In genomic region chr11:111975076-111975806, GRCh38 we compare ENCODE assay signal across 11 cellular contexts. TPM values are rescaled to one million over a fixed set of nuclear protein-coding genes. Genes with fewer than 3 reads are reported as not detected.
A peak's percentile ranks its signal among the peaks of the same experiment; 100 is the strongest.
DNase-seq lines count a peak whose midpoint lies in the region; ATAC-seq, FAIRE-seq and TF ChIP-seq lines count a peak whose summit lies in the region.
"Had no signal": no experiment of that assay in that cellular context is flagged by ENCODE, and none has a peak within 500 bp of the region (broad histone marks: within the 10 kb centered on the region; RNA-seq: fewer than 3 reads in every experiment).

No MANE protein-coding gene starts in this region.

- CTCF ChIA-PET in K562 (lab: Yijun Ruan, JAX; ENCODE audit: low intra/inter-chr PET ratio), result no interaction called here

- H3K27ac ChIP-seq in K562 (ENCODE audit: extremely low read depth, low read depth, low read length), result no peak overlapping the region
- peak overlapping the region; percentile 20 to 95 (median 88) for H3K27ac ChIP-seq in transverse colon
- H3K27ac ChIP-seq in SJCRH30, result no peak overlapping the region

- H3K4me3 ChIP-seq in K562 (no peak overlapping the region), transverse colon (no peak overlapping the region), SJCRH30 (no peak overlapping the region)
- H3K4me3 ChIP-seq: suprapubic skin had no signal

- in situ Hi-C loops in K562 (cut with MboI) (loop anchor here (10.0 kb wide), 1 partner anchor 370 kb away; the partner anchor contains the start of gene SIK2), transverse colon (cut with MboI; ENCODE audit: low pct_ligation_motif_present in 1 of 4, low pct_unique_long_range_greater_than_20kb in 1 of 4, low sequenced_read_pairs in 3 of 4) (loop anchor here in 1 of 4 donors (10.0 kb wide), 1 partner anchor 100 kb away; the partner anchor contains the start of genes ALG9, CFAP68 and FDXACB1)

- H4K20me1 ChIP-seq in K562 (replicated peaks; ENCODE audit: control insufficient read depth, insufficient read depth, low read length), result no peaks in the 10 kb centered on the region

- H3K36me3 ChIP-seq in K562 (ENCODE audit: control insufficient read depth, insufficient read depth, low read length) (peaks cover under 1% of the 10 kb centered on the region; the same call in 1 of the 3 replicates), transverse colon (no peaks in the 10 kb centered on the region), SJCRH30 (0 out of 2 replicates have a peak, but pooled peaks cover 2% of the 10 kb centered on the region)
- H3K36me3 ChIP-seq: suprapubic skin had no signal

- no TSS peak for BruUV-seq in K562 (replicated peaks; lab: Mats Ljungman, UMichigan)

- intact Hi-C loops in K562 (cut with micrococcal nuclease), result no loop called here
- intact Hi-C loops in transverse colon (cut with DNase I; ENCODE audit: low total_unique reads), result loop anchor here (5.0 kb wide), 2 partner anchors 38 to 98 kb away; partner anchors contain the start of genes CFAP68, DIXDC1 and FDXACB1

- DNase-seq in NCI-H146 (lab: John Stamatoyannopoulos, UW) (peak; percentile 5), NCI-H146 treated with DMSO at 0.1 percent for 48 hours (lab: John Stamatoyannopoulos, UW; ENCODE audit: unreplicated experiment) (no peak), K562 (ENCODE audit: extremely low read depth in 1 of 4, low spot score in 3 of 4) (peak in 1 of 4 experiments; percentile 32), inferior parietal cortex (ENCODE audit: extremely low spot score) (peak; percentile 23), transverse colon (no peak), NCI-H1048 (lab: John Stamatoyannopoulos, UW) (no peak), SJCRH30 (no peak), SIG-M5 (lab: John Stamatoyannopoulos, UW) (no peak)
- DNase-seq: NCI-H2081 had no signal

- no peak overlapping the region for H3K4me2 ChIP-seq in K562 (ENCODE audit: insufficient read depth, low read length)

- TF ChIP-seq CTCF in K562 (IDR thresholded peaks at IDR 0.05 in 2 of 3, conservative IDR thresholded peaks at IDR 0.05 in 1 of 3; ENCODE audit: insufficient read depth in 2 of 3, low read depth in 1 of 3, low read length in 3 of 3) (peak; percentile 25 to 34 (median 29); a peak in 3 of 6 replicates), transverse colon (IDR thresholded peaks at IDR 0.05) (peak in 4 of 5 experiments; percentile 16 to 36 (median 28))

- H3K9me1 ChIP-seq in K562 (ENCODE audit: control insufficient read depth, insufficient read depth, low read length), result no peaks in the 10 kb centered on the region

- no peak overlapping the region for H2AFZ ChIP-seq in K562 (ENCODE audit: low read depth, low read length)

- no peaks in the 10 kb centered on the region for H3K9me3 ChIP-seq in K562 (replicated peaks; ENCODE audit: control insufficient read depth, insufficient read depth, low read depth, low read length)
- H3K9me3 ChIP-seq in transverse colon, result no peaks in the 10 kb centered on the region
- H3K9me3 ChIP-seq in SJCRH30 (replicated peaks), result no peaks in the 10 kb centered on the region
- H3K9me3 ChIP-seq: suprapubic skin had no signal

- POLR2A ChIA-PET in K562 (lab: Yijun Ruan, JAX), result no interaction called here

- WGBS in K562 (ENCODE audit: insufficient coverage, low coverage, missing lambda C conversion rate), result 71% methylated on average over 2 of the region's 2 CpGs
- 39 to 55% methylated on average over 2 of the region's 2 CpGs for WGBS in transverse colon (ENCODE audit: low coverage in 1 of 2), 2 donors

- peak; percentile 77 for ATAC-seq in K562

- FAIRE-seq in K562 (lab: Jason Lieb, UNC), result no peak
- FAIRE-seq: TTC549 had no signal

- TF ChIP-seq RAD21 in K562 (CRISPR knock-in tag; conservative IDR thresholded peaks at IDR 0.05 in 1 of 2, IDR thresholded peaks at IDR 0.05 in 1 of 2), result peak in 1 of 2 experiments; percentile 28; a peak in 1 of 4 replicates

- TF ChIP-seq POLR2A in K562 (conservative IDR thresholded peaks at IDR 0.05), result no peak
- TF ChIP-seq POLR2A in transverse colon (IDR thresholded peaks at IDR 0.05), result no peak

- peaks cover 10 to 11% of the 10 kb centered on the region in 2 experiments for H3K4me1 ChIP-seq in K562 (replicated peaks in 1 of 2; ENCODE audit: control insufficient read depth in 2 of 2, insufficient read depth in 2 of 2, low read length in 2 of 2)
- H3K4me1 ChIP-seq in transverse colon, result peaks cover 0 to 40% (median 21%) of the 10 kb centered on the region in 4 donors
- H3K4me1 ChIP-seq in SJCRH30, result no peaks in the 10 kb centered on the region

- no peak overlapping the region for H3K9ac ChIP-seq in K562 (ENCODE audit: insufficient read depth in 1 of 2, low read depth in 2 of 2, low read length in 2 of 2)

- H3K27me3 ChIP-seq in K562 (ENCODE audit: control insufficient read depth in 2 of 2, insufficient read depth in 2 of 2, low read length in 2 of 2) (no peaks in the 10 kb centered on the region), transverse colon (no peaks in the 10 kb centered on the region), SJCRH30 (no peaks in the 10 kb centered on the region)
- H3K27me3 ChIP-seq: suprapubic skin had no signal

- H3K79me2 ChIP-seq in K562 (ENCODE audit: control insufficient read depth, insufficient read depth, low read length), result no peaks in the 10 kb centered on the region

- TF ChIP-seq EP300 in K562 (IDR thresholded peaks at IDR 0.05; ENCODE audit: low read length), result no peak
- no peak for TF ChIP-seq EP300 in transverse colon (IDR thresholded peaks at IDR 0.05; ENCODE audit: low read depth)

TF ChIP-seq in K562, 482 proteins besides CTCF, POLR2A, EP300 and RAD21 (continues in another document):
- TF ChIP-seq ZNF121 (CRISPR knock-in tag; conservative IDR thresholded peaks at IDR 0.05), result no peak

RNA-seq across cellular contexts. Expression of gene DIXDC1, which starts 38.1 kb away (rescaled TPM):
- total RNA-seq in K562 (2011; cell fraction: chromatin; rRNA removed; ENCODE audit: low replicate concordance), result 18.6 and 22.7 TPM in 2 replicates
- total RNA-seq in K562 (2011; cell fraction: nucleolus; rRNA removed), result 7.2 and 10.4 TPM in 2 replicates
- total RNA-seq in K562 (2011; cell fraction: nucleoplasm; rRNA removed), result 11.7 and 16.1 TPM in 2 replicates
- 4.0 and 4.5 TPM in 2 replicates for total RNA-seq in K562 (2014; rRNA removed)
- 8.4 and 8.7 TPM in 2 replicates for total RNA-seq in K562 (2014; rRNA removed; fragmentation: Illumina TruSeq; extraction: Trizol)
- total RNA-seq in K562 (2015; rRNA removed; fragmentation: Illumina TruSeq; extraction: Trizol), result 9.6 and 10.8 TPM in 2 replicates
- total RNA-seq in K562 (2021), result 7.0 and 8.1 TPM in 2 replicates
- polyA plus RNA-seq in K562 (2011; rRNA removed), result 6.8 and 7.2 TPM in 2 replicates
- polyA plus RNA-seq in K562 (2011; cell fraction: cytosol; rRNA removed), result 3.3 and 4.3 TPM in 2 replicates
- polyA plus RNA-seq in K562 (2011; cell fraction: nucleus; rRNA removed), result 6.1 and 6.3 TPM in 2 replicates
- 3.4 and 4.4 TPM in 2 replicates for polyA plus RNA-seq in K562 (2012)
- polyA plus RNA-seq in K562 (2014; fragmentation: Illumina TruSeq; extraction: Trizol), result 4.7 and 7.4 TPM in 2 replicates
- polyA plus RNA-seq in K562 (2014; fragmentation: Nextera tagmentation; extraction: Ambion mirVana), result 1 to 10 TPM; 2.5 to 2.6 TPM
- polyA plus RNA-seq in K562 (2014; rRNA removed), result 3.8 and 4.7 TPM in 2 replicates
- polyA minus RNA-seq in K562 (2011; rRNA and poly(A)+ RNA removed), result 17.3 and 23.6 TPM in 2 replicates
- 6.9 and 7.1 TPM in 2 replicates for polyA minus RNA-seq in K562 (2011; cell fraction: cytosol; rRNA and poly(A)+ RNA removed)
- polyA minus RNA-seq in K562 (2011; cell fraction: nucleus; rRNA and poly(A)+ RNA removed), result 6.3 and 11.9 TPM in 2 replicates
- total RNA-seq in transverse colon, result 100 to 1,000 TPM in 1 of 4 donors, 10 to 100 TPM in 3; 21.8 to 115 (median 35.0) TPM
- total RNA-seq in SJCRH30 (2014; rRNA removed; shearing (Covaris generic)), result 6.8 and 7.3 TPM in 2 replicates

RNA-seq across cellular contexts. Expression of gene DLAT, which starts 50.0 kb away (rescaled TPM):
- 37.3 and 58.2 TPM in 2 replicates for total RNA-seq in K562 (2011; cell fraction: chromatin; rRNA removed; ENCODE audit: low replicate concordance)
- total RNA-seq in K562 (2011; cell fraction: nucleolus; rRNA removed), result 27.2 and 29.3 TPM in 2 replicates
- total RNA-seq in K562 (2011; cell fraction: nucleoplasm; rRNA removed), result 30.0 and 42.1 TPM in 2 replicates
- total RNA-seq in K562 (2014; rRNA removed), result 98.3 and 110 TPM in 2 replicates
- total RNA-seq in K562 (2014; rRNA removed; fragmentation: Illumina TruSeq; extraction: Trizol), result 130 and 140 TPM in 2 replicates
- total RNA-seq in K562 (2015; rRNA removed; fragmentation: Illumina TruSeq; extraction: Trizol), result 113 and 125 TPM in 2 replicates
- 111 and 112 TPM in 2 replicates for total RNA-seq in K562 (2021)
- polyA plus RNA-seq in K562 (2011; rRNA removed), result 95.1 and 105 TPM in 2 replicates
- 43.0 and 56.9 TPM in 2 replicates for polyA plus RNA-seq in K562 (2011; cell fraction: cytosol; rRNA removed)
- polyA plus RNA-seq in K562 (2011; cell fraction: nucleus; rRNA removed), result 24.3 and 31.4 TPM in 2 replicates
- polyA plus RNA-seq in K562 (2012), result 51.6 and 79.9 TPM in 2 replicates
- polyA plus RNA-seq in K562 (2014; fragmentation: Illumina TruSeq; extraction: Trizol), result 129 and 152 TPM in 2 replicates
- polyA plus RNA-seq in K562 (2014; fragmentation: Nextera tagmentation; extraction: Ambion mirVana), result 10 to 100 TPM; 41.7 to 47.6 TPM
- polyA plus RNA-seq in K562 (2014; rRNA removed), result 83.9 and 85.9 TPM in 2 replicates
- polyA minus RNA-seq in K562 (2011; rRNA and poly(A)+ RNA removed), result 134 and 147 TPM in 2 replicates
- 72.1 and 96.2 TPM in 2 replicates for polyA minus RNA-seq in K562 (2011; cell fraction: cytosol; rRNA and poly(A)+ RNA removed)
- 22.3 and 35.3 TPM in 2 replicates for polyA minus RNA-seq in K562 (2011; cell fraction: nucleus; rRNA and poly(A)+ RNA removed)
- 10 to 100 TPM; 20.2 to 40.3 (median 23.8) TPM for total RNA-seq in transverse colon
- total RNA-seq in SJCRH30 (2014; rRNA removed; shearing (Covaris generic)), result 48.4 and 52.3 TPM in 2 replicates

RNA-seq across cellular contexts. Expression of gene C11orf52, which starts 56.5 kb away (rescaled TPM):
- total RNA-seq in K562 (2011; cell fraction: chromatin; rRNA removed; ENCODE audit: low replicate concordance), result 0.93 and 1.3 TPM in 2 replicates
- 0.83 and 0.92 TPM in 2 replicates for total RNA-seq in K562 (2011; cell fraction: nucleolus; rRNA removed)
- 1.1 TPM in 1 of 2 replicates, not detected in the other for total RNA-seq in K562 (2011; cell fraction: nucleoplasm; rRNA removed)
- 0.32 and 1.4 TPM in 2 replicates for total RNA-seq in K562 (2014; rRNA removed)
- 0.64 and 1.0 TPM in 2 replicates for total RNA-seq in K562 (2014; rRNA removed; fragmentation: Illumina TruSeq; extraction: Trizol)
- 0.72 and 0.87 TPM in 2 replicates for total RNA-seq in K562 (2015; rRNA removed; fragmentation: Illumina TruSeq; extraction: Trizol)
- total RNA-seq in K562 (2021), result 0.29 and 0.69 TPM in 2 replicates
- 1.3 and 2.5 TPM in 2 replicates for polyA plus RNA-seq in K562 (2011; rRNA removed)
- 1.2 and 1.4 TPM in 2 replicates for polyA plus RNA-seq in K562 (2011; cell fraction: cytosol; rRNA removed)
- polyA plus RNA-seq in K562 (2011; cell fraction: nucleus; rRNA removed), result 1.1 and 1.5 TPM in 2 replicates
- polyA plus RNA-seq in K562 (2012), result 0.69 and 2.0 TPM in 2 replicates
- 1.7 and 2.2 TPM in 2 replicates for polyA plus RNA-seq in K562 (2014; fragmentation: Illumina TruSeq; extraction: Trizol)
- polyA plus RNA-seq in K562 (2014; fragmentation: Nextera tagmentation; extraction: Ambion mirVana), result 1 to 10 TPM; 1.8 to 2.9 TPM
- 0.77 and 0.84 TPM in 2 replicates for polyA plus RNA-seq in K562 (2014; rRNA removed)
- 1.3 and 2.0 TPM in 2 replicates for polyA minus RNA-seq in K562 (2011; rRNA and poly(A)+ RNA removed)
- polyA minus RNA-seq in K562 (2011; cell fraction: cytosol; rRNA and poly(A)+ RNA removed), result not detected in 2 replicates
- 0.56 and 0.94 TPM in 2 replicates for polyA minus RNA-seq in K562 (2011; cell fraction: nucleus; rRNA and poly(A)+ RNA removed)
- 10 to 100 TPM in 1 of 4 donors, 1 to 10 TPM in 2, not detected in 1; 3.0 to 11.1 (median 9.1) TPM for total RNA-seq in transverse colon
- 0.53 and 1.4 TPM in 2 replicates for total RNA-seq in SJCRH30 (2014; rRNA removed; shearing (Covaris generic))

Comparison
In these comparisons a context has a peak if more than half of its experiments do, and no peak if none do; other contexts are left out.
1. DNase-seq: peak in NCI-H146 (single experiment) and inferior parietal cortex (single experiment); none in NCI-H146 treated with DMSO at 0.1 percent for 48 hours (single experiment), transverse colon (single experiment), NCI-H1048 (single experiment), SJCRH30 (0 of 2) and SIG-M5 (single experiment).
2. H3K27ac ChIP-seq: peak in transverse colon (4 of 4); none in K562 (single experiment) and SJCRH30 (single experiment).